ENCODE assay signal across 12 cellular contexts in the genomic region with DNA sequence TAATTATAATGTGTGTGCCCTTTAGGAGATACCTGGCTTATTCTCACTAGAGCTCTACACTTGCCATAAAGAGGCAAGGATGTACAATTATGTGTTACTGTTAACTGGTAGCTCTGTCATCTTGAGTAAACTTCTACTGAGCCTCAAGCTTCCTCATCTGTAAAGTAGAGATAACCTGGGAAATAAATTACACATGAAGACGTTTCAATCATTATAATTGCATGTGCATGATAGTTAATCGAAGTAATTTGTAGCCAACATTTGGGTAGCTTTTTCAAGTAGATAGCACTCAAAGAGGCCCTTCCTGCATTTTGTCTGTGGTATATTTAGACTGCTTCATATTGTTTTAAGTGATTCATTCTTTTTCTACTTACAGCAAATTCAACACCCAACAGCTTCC. TPM values are rescaled to one million over a fixed set of nuclear protein-coding genes. Genes with fewer than 3 reads are reported as not detected.
A peak's percentile ranks its signal among the peaks of the same experiment; 100 is the strongest.
DNase-seq lines count a peak whose midpoint lies in the region; ATAC-seq, FAIRE-seq and TF ChIP-seq lines count a peak whose summit lies in the region.
"Had no signal": no experiment of that assay in that cellular context is flagged by ENCODE, and none has a peak within 500 bp of the region (broad histone marks: within the 10 kb centered on the region; RNA-seq: fewer than 3 reads in every experiment).

No MANE protein-coding gene starts in this region.

- H3K27me3 Mint-ChIP-seq in activated T-cell treated with anti-CD3 and anti-CD28 coated beads, Interleukin-2, amount 50 U/mL, for 4 hours (ENCODE audit: low read depth) = no peaks in the 10 kb centered on the region
- H3K27me3 Mint-ChIP-seq in astrocyte (ENCODE audit: low read depth, unreplicated experiment) = no peaks in the 10 kb centered on the region
- no peaks in the 10 kb centered on the region for H3K27me3 Mint-ChIP-seq in progenitor cell of endocrine pancreas

- H3K4me1 Mint-ChIP-seq in activated T-cell treated with anti-CD3 and anti-CD28 coated beads, Interleukin-2, amount 50 U/mL, for 4 hours (ENCODE audit: low read depth) = peaks cover 34% of the 10 kb centered on the region
- H3K4me1 Mint-ChIP-seq in astrocyte (ENCODE audit: low read depth, unreplicated experiment) (peaks cover 33% of the 10 kb centered on the region), progenitor cell of endocrine pancreas (ENCODE audit: low read depth) (peaks cover 14% of the 10 kb centered on the region)

- H3K4me1 ChIP-seq in Loucy (ENCODE audit: insufficient read depth, low read length, poor library complexity, severe bottlenecking) (peaks cover 40% of the 10 kb centered on the region), astrocyte (ENCODE audit: insufficient read depth, low read length) (peaks cover 16% of the 10 kb centered on the region)
- H3K4me1 ChIP-seq: prostate gland had no signal

- peak overlapping the region; percentile 89 for H3K4me2 ChIP-seq in Loucy (ENCODE audit: low read depth, low read length, poor library complexity, severe bottlenecking)
- H3K4me2 ChIP-seq in astrocyte (ENCODE audit: low read length) = peak overlapping the region; percentile 92

- H3K79me2 ChIP-seq in Loucy (ENCODE audit: insufficient read depth, low read length) (peaks cover 89% of the 10 kb centered on the region), astrocyte (ENCODE audit: insufficient read depth, low read length) (peaks cover 80% of the 10 kb centered on the region)

- H3K36me3 Mint-ChIP-seq in activated T-cell treated with anti-CD3 and anti-CD28 coated beads, Interleukin-2, amount 50 U/mL, for 4 hours (ENCODE audit: insufficient read depth) = peaks cover 38% of the 10 kb centered on the region
- H3K36me3 Mint-ChIP-seq in astrocyte (ENCODE audit: low read depth, unreplicated experiment) = peaks cover 11% of the 10 kb centered on the region
- peaks cover 20% of the 10 kb centered on the region for H3K36me3 Mint-ChIP-seq in progenitor cell of endocrine pancreas (ENCODE audit: insufficient read depth)

- TF ChIP-seq CTCF in Loucy (conservative IDR thresholded peaks at IDR 0.05; ENCODE audit: low read length) (no peak), astrocyte (IDR thresholded peaks at IDR 0.05; ENCODE audit: insufficient read depth, low read depth, low read length) (no peak), progenitor cell of endocrine pancreas (IDR thresholded peaks at IDR 0.05; ENCODE audit: unreplicated experiment) (no peak)

- ATAC-seq in activated T-cell treated with anti-CD3 and anti-CD28 coated beads, Interleukin-2, amount 50 U/mL, for 4 hours = no peak
- ATAC-seq in activated CD4-positive, CD25-positive, alpha-beta regulatory T cell treated with anti-CD3 and anti-CD28 coated beads, Interleukin-2, amount 50 U/mL, for 24 hours = no peak

- peaks cover 59% of the 10 kb centered on the region for H4K20me1 ChIP-seq in Loucy (ENCODE audit: insufficient read depth, low read length, poor library complexity, severe bottlenecking)
- H4K20me1 ChIP-seq in astrocyte (ENCODE audit: insufficient read depth, low read length) = peaks cover 30% of the 10 kb centered on the region

- H3K9ac ChIP-seq in Loucy (ENCODE audit: low read depth, low read length, poor library complexity, severe bottlenecking) (peak overlapping the region; percentile 98), astrocyte (ENCODE audit: low read length) (peak overlapping the region; percentile 15)

- no peak overlapping the region for H3K27ac ChIP-seq in astrocyte (ENCODE audit: low read depth, low read length)
- H3K27ac ChIP-seq: dorsolateral prefrontal cortex, prostate gland had no signal

- H2AFZ ChIP-seq in Loucy (ENCODE audit: low read length) (no peak overlapping the region), astrocyte (ENCODE audit: low read depth, low read length) (no peak overlapping the region)

- H3K36me3 ChIP-seq in Loucy (ENCODE audit: insufficient read depth, low read length) = peaks cover 41% of the 10 kb centered on the region
- H3K36me3 ChIP-seq in astrocyte (ENCODE audit: insufficient read depth, low read length) = peaks cover 48% of the 10 kb centered on the region

- H3K27ac Mint-ChIP-seq in astrocyte (ENCODE audit: unreplicated experiment) (no peak overlapping the region), progenitor cell of endocrine pancreas (no peak overlapping the region)

- H3K9me3 Mint-ChIP-seq in activated T-cell treated with anti-CD3 and anti-CD28 coated beads, Interleukin-2, amount 50 U/mL, for 4 hours = no peaks in the 10 kb centered on the region
- H3K9me3 Mint-ChIP-seq in astrocyte (ENCODE audit: unreplicated experiment) (no peaks in the 10 kb centered on the region), progenitor cell of endocrine pancreas (ENCODE audit: low read depth) (no peaks in the 10 kb centered on the region)

- peaks cover 5% of the 10 kb centered on the region for H3K27me3 ChIP-seq in Loucy (ENCODE audit: insufficient read depth, low read length, poor library complexity, severe bottlenecking)
- no peaks in the 10 kb centered on the region for H3K27me3 ChIP-seq in astrocyte (ENCODE audit: insufficient read depth, low read length)
- H3K27me3 ChIP-seq: dorsolateral prefrontal cortex had no signal

- no peaks in the 10 kb centered on the region for H3F3A ChIP-seq in Loucy (ENCODE audit: low read depth)

- FAIRE-seq in astrocyte (lab: Jason Lieb, UNC) (no peak), GM12892 (lab: Jason Lieb, UNC) (no peak)

- H3K4me3 Mint-ChIP-seq in activated T-cell treated with anti-CD3 and anti-CD28 coated beads, Interleukin-2, amount 50 U/mL, for 4 hours = peak overlapping the region; percentile 58
- H3K4me3 Mint-ChIP-seq in astrocyte (ENCODE audit: unreplicated experiment) = peak overlapping the region; percentile 67
- peak overlapping the region; percentile 37 for H3K4me3 Mint-ChIP-seq in progenitor cell of endocrine pancreas (ENCODE audit: low read depth)

- TF ChIP-seq POLR2A in GM12892 (IDR thresholded peaks at IDR 0.05; ENCODE audit: low read depth, low read length) = no peak

- no peak for DNase-seq in activated T-cell treated with anti-CD3 and anti-CD28 coated beads, Interleukin-2, amount 50 U/mL, for 4 hours
- no peak for DNase-seq in activated T-cell treated with anti-CD3 and anti-CD28 coated beads, Interleukin-2, amount 50 U/mL, for 1 hour
- no peak for DNase-seq in astrocyte (ENCODE audit: low read depth)
- DNase-seq in progenitor cell of endocrine pancreas (ENCODE audit: low spot score, unreplicated experiment) = no peak
- DNase-seq in putamen (ENCODE audit: low spot score) = no peak
- DNase-seq in GM12892 (ENCODE audit: insufficient read length) = no peak
- DNase-seq: aorta, MM.1S had no signal

- no peaks in the 10 kb centered on the region for H3K9me2 ChIP-seq in Loucy (replicated peaks; ENCODE audit: low read depth, low read length)

- H3K9me3 ChIP-seq in Loucy (ENCODE audit: insufficient read depth, low read depth, low read length) (no peaks in the 10 kb centered on the region), astrocyte (ENCODE audit: insufficient read depth, low read depth, low read length) (no peaks in the 10 kb centered on the region)
- H3K9me3 ChIP-seq: prostate gland had no signal

- peak overlapping the region; percentile 100 for H3K4me3 ChIP-seq in Loucy (ENCODE audit: low read length, poor library complexity, severe bottlenecking)
- H3K4me3 ChIP-seq in astrocyte (ENCODE audit: insufficient read depth, low read depth, low read length) = no peak overlapping the region
- H3K4me3 ChIP-seq: prostate gland had no signal

RNA-seq across cellular contexts. Expression of gene CCT6A, which starts 2.4 kb away (rescaled TPM):
- total RNA-seq in activated T-cell treated with anti-CD3 and anti-CD28 coated beads, Interleukin-2, amount 50 U/mL, for 4 hours = 100 to 1,000 TPM; 428 to 473 (median 440) TPM
- total RNA-seq in astrocyte = 160 and 180 TPM in 2 replicates
- total RNA-seq in progenitor cell of endocrine pancreas = 150 and 159 TPM in 2 replicates
- polyA plus RNA-seq in GM12892 (2012; ENCODE audit: missing spikeins) = 239 TPM

RNA-seq across cellular contexts. Expression of gene PSPH, which starts 2.7 kb away (rescaled TPM):
- 10 to 100 TPM; 15.8 to 17.5 (median 15.9) TPM for total RNA-seq in activated T-cell treated with anti-CD3 and anti-CD28 coated beads, Interleukin-2, amount 50 U/mL, for 4 hours
- 69.2 and 72.7 TPM in 2 replicates for total RNA-seq in astrocyte
- 36.6 and 39.8 TPM in 2 replicates for total RNA-seq in progenitor cell of endocrine pancreas
- 16.2 TPM for polyA plus RNA-seq in GM12892 (2012; ENCODE audit: missing spikeins)

RNA-seq across cellular contexts. Expression of gene SUMF2, which starts 10.1 kb away (rescaled TPM):
- total RNA-seq in activated T-cell treated with anti-CD3 and anti-CD28 coated beads, Interleukin-2, amount 50 U/mL, for 4 hours = 100 to 1,000 TPM in 1 of 3 donors, 10 to 100 TPM in 2; 97.5 to 110 (median 99.4) TPM
- total RNA-seq in astrocyte (87.8 and 96.0 TPM in 2 replicates), progenitor cell of endocrine pancreas (89.5 and 90.8 TPM in 2 replicates)
- 71.8 TPM for polyA plus RNA-seq in GM12892 (2012; ENCODE audit: missing spikeins)

RNA-seq across cellular contexts. Expression of gene PHKG1, which starts 38.8 kb away (rescaled TPM):
- total RNA-seq in activated T-cell treated with anti-CD3 and anti-CD28 coated beads, Interleukin-2, amount 50 U/mL, for 4 hours = 1 to 10 TPM; 1.4 to 1.9 (median 1.8) TPM
- total RNA-seq in astrocyte (not detected in 2 replicates), progenitor cell of endocrine pancreas (0.27 and 1.2 TPM in 2 replicates)
- 2.1 TPM for polyA plus RNA-seq in GM12892 (2012; ENCODE audit: missing spikeins)

RNA-seq across cellular contexts. Expression of gene CHCHD2, which starts 52.3 kb away (rescaled TPM):
- 100 to 1,000 TPM; 725 to 810 (median 747) TPM for total RNA-seq in activated T-cell treated with anti-CD3 and anti-CD28 coated beads, Interleukin-2, amount 50 U/mL, for 4 hours
- total RNA-seq in astrocyte (not detected in 2 replicates), progenitor cell of endocrine pancreas (137 TPM in 2 replicates)
- 515 TPM for polyA plus RNA-seq in GM12892 (2012; ENCODE audit: missing spikeins)
